Comparison of ENCODE assay signal across 15 cellular contexts in the genomic region with DNA sequence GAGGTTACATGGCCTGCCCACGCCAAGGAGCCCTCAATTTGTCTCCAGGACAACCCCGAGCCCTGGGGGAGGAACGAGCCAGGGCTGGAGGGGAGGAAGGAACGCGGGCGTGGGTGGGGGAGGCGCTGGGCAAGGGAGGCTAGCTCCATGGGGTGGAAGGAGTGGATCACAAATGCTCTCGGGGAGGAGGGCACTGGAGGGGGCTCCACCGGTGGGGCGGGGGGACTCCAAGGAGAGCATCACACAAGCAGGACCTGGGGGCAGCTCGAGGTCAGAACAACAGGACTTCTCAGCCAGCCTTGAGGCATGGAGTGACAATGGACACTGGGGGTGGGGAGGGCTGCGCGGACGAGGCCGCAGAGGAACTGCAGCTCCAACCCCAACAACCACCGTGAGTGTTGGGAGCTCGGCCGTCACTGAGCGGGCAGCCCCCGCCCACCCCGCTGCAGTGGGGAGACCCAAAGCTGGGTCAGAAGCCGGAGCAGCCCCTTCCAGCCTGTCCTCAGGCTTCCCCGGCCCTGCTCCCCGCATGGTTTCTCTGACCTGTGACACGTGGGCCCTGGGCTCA.
"Had no signal": no experiment of that assay in that cellular context is flagged by ENCODE, and none has a peak within 500 bp of the region (broad histone marks: within the 10 kb centered on the region; RNA-seq: fewer than 3 reads in every experiment).

No MANE protein-coding gene starts in this region.

- ATAC-seq: effector memory CD8-positive, alpha-beta T cell; gastroesophageal sphincter; naive thymus-derived CD8-positive, alpha-beta T cell; psoas muscle; upper lobe of right lung had no signal

- H3K9me3 ChIP-seq: gastroesophageal sphincter, psoas muscle, upper lobe of right lung had no signal

- H3K4me1 ChIP-seq: psoas muscle had no signal

- H3K27me3 ChIP-seq: gastroesophageal sphincter, upper lobe of right lung had no signal

- H3K36me3 ChIP-seq: gastroesophageal sphincter, upper lobe of right lung had no signal

- H3K4me3 ChIP-seq: gastroesophageal sphincter, psoas muscle, upper lobe of right lung had no signal

- H3K27ac ChIP-seq: epithelial cell of prostate, gastroesophageal sphincter, psoas muscle, upper lobe of right lung had no signal

- DNase-seq: activated CD4-positive, alpha-beta memory T cell treated with anti-CD3 and anti-CD28 coated beads, Interleukin-2, amount 10 ng/mL, durations not matched to agents 7 days and 5 days; activated CD4-positive, alpha-beta T cell treated with anti-CD3 and anti-CD28 coated beads for 1 hour; activated CD8-positive, alpha-beta memory T cell treated with anti-CD3 and anti-CD28 coated beads, Interleukin-2, amount 50 U/mL, for 48 hours; activated naive CD4-positive, alpha-beta T cell; caudate nucleus; effector memory CD8-positive, alpha-beta T cell; mammary epithelial cell; occipital lobe; stimulated activated CD4-positive, alpha-beta T cell treated with anti-CD3 and anti-CD28 coated beads, Interleukin-4, amount 100 ng/mL, for 1 hour; stimulated activated CD8-positive, alpha-beta memory T cell treated with anti-CD3 and anti-CD28 coated beads, Interleukin-4, amount 100 ng/mL, for 48 hours; upper lobe of right lung had no signal
